Comparison of ENCODE assay signal across 25 cellular contexts in the genomic region with DNA sequence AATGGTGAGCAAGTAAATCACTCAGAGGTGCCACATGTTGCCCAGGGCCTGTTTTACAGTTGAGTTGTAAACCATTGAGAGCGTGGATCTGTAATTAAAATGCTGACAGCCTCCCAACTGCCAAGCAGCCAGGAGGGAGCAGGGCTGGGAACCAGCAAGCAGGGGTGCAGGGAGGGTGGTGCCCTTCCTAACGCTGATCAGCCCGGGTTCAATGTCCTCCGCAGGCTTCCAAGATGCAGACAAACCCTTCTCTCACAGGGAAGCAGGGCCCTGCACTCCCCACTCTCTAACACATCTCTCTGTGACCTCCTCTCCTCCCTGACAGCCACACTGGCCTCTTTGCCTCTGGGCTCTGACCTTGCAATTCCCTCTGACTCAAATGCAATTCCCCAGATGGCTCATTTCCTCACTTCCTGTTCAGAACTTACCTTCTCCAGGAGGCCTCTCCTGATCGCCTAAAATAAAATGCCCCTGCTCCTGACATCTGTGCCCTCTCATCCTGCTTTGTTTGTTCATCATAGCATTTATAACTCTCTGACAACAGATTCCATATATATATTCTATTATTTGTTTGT. TPM values are rescaled to one million over a fixed set of nuclear protein-coding genes. Genes with fewer than 3 reads are reported as not detected.
DNase-seq lines count a peak whose midpoint lies in the region; ATAC-seq, FAIRE-seq and TF ChIP-seq lines count a peak whose summit lies in the region.
"Had no signal": no experiment of that assay in that cellular context is flagged by ENCODE, and none has a peak within 500 bp of the region (broad histone marks: within the 10 kb centered on the region; RNA-seq: fewer than 3 reads in every experiment).

No MANE protein-coding gene starts in this region.

- no peak overlapping the region for H3K4me3 Mint-ChIP-seq in WTC11
- H3K4me3 Mint-ChIP-seq: CD4-positive, CD25-positive, alpha-beta regulatory T cell had no signal

- no peak overlapping the region for H2AFZ ChIP-seq in osteoblast (ENCODE audit: low read length)
- H2AFZ ChIP-seq: GM23248 had no signal

- H3K9me3 Mint-ChIP-seq in WTC11, result no peaks in the 10 kb centered on the region
- H3K9me3 Mint-ChIP-seq: CD4-positive, CD25-positive, alpha-beta regulatory T cell had no signal

- no peak overlapping the region for H3K27ac ChIP-seq in osteoblast (ENCODE audit: low read depth, low read length)
- H3K27ac ChIP-seq: GM23248 had no signal

- H3K27me3 Mint-ChIP-seq in WTC11 (ENCODE audit: low read depth), result no peaks in the 10 kb centered on the region

- TF ChIP-seq CTCF in bronchial epithelial cell (IDR thresholded peaks at IDR 0.05; ENCODE audit: insufficient read depth, low read length, severe bottlenecking) (no peak), osteoblast (IDR thresholded peaks at IDR 0.05; ENCODE audit: extremely low read depth, low read depth, low read length) (no peak), WTC11 (IDR thresholded peaks at IDR 0.05) (no peak)

- DNase-seq in Ammon's horn (ENCODE audit: low spot score) (peak; percentile 22), NCI-H1694 (lab: John Stamatoyannopoulos, UW) (peak; percentile 43), bronchial epithelial cell (ENCODE audit: low read depth) (peak; percentile 60), osteoblast (ENCODE audit: insufficient read length, low spot score, missing footprints) (peak; percentile 8), NOMO-1 (lab: John Stamatoyannopoulos, UW; ENCODE audit: unreplicated experiment in 2 of 2) (no peak), WTC11 (ENCODE audit: low spot score) (no peak), sciatic nerve (ENCODE audit: low spot score) (no peak)
- DNase-seq: BE2C; CD4-positive, CD25-positive, alpha-beta regulatory T cell; COR-L47; DMS53; EL; GM23248; HCEC 1CT; NCI-H1105 treated with DMSO at 0.1 percent for 48 hours; NCI-H187 treated with DMSO at 0.1 percent for 48 hours; NCI-H2227 treated with DMSO at 0.1 percent for 48 hours; NCI-H510A treated with DMSO at 0.1 percent for 48 hours; NCI-H774; Right ventricle myocardium superior had no signal

- H3K4me1 Mint-ChIP-seq in WTC11, result peaks cover 2% of the 10 kb centered on the region

- CTCF ChIA-PET in WTC11 (lab: Charles Lee), result interaction anchor here (1.0 kb wide), 1 partner anchor 56 kb away, joined by 3 read pairs; no protein-coding TSS in a partner anchor

- no peak for ATAC-seq in WTC11
- ATAC-seq in sciatic nerve, result no peak
- ATAC-seq: K562, Panc1 had no signal

- H3K9me3 ChIP-seq in osteoblast (ENCODE audit: low read depth, low read length), result no peaks in the 10 kb centered on the region
- H3K9me3 ChIP-seq: BE2C had no signal

- H3K4me1 ChIP-seq in osteoblast (ENCODE audit: insufficient read depth, low read length), result no peaks in the 10 kb centered on the region
- H3K4me1 ChIP-seq: BE2C had no signal

- no peaks in the 10 kb centered on the region for H4K20me1 ChIP-seq in osteoblast (ENCODE audit: insufficient read depth, low read length)

- H3K36me3 ChIP-seq in bronchial epithelial cell (ENCODE audit: control insufficient read depth, insufficient read depth, low read length) (peaks cover 3% of the 10 kb centered on the region), osteoblast (ENCODE audit: insufficient read depth, low read length) (no peaks in the 10 kb centered on the region)
- H3K36me3 ChIP-seq: BE2C had no signal

- no peak overlapping the region for H3K4me2 ChIP-seq in osteoblast (ENCODE audit: insufficient read depth, low read length)

- H3K27ac Mint-ChIP-seq in WTC11, result no peak overlapping the region
- H3K27ac Mint-ChIP-seq: CD4-positive, CD25-positive, alpha-beta regulatory T cell had no signal

- H3K4me3 ChIP-seq in bronchial epithelial cell (ENCODE audit: low read depth, low read length) (no peak overlapping the region), osteoblast (ENCODE audit: insufficient read depth, low read length) (no peak overlapping the region)
- H3K4me3 ChIP-seq: GM23248, K562 had no signal

- no peak for FAIRE-seq in bronchial epithelial cell (lab: Jason Lieb, UNC)
- FAIRE-seq: GM12892, GM18507, K562 had no signal

- POLR2A ChIA-PET in WTC11 (lab: Charles Lee), result no interaction called here

- no peaks in the 10 kb centered on the region for H3K27me3 ChIP-seq in bronchial epithelial cell (ENCODE audit: control insufficient read depth, insufficient read depth, low read length)
- H3K27me3 ChIP-seq in osteoblast (ENCODE audit: insufficient read depth, low read length), result no peaks in the 10 kb centered on the region
- H3K27me3 ChIP-seq: BE2C had no signal

- no peaks in the 10 kb centered on the region for H3K79me2 ChIP-seq in osteoblast (ENCODE audit: insufficient read depth, low read length)

- intact Hi-C loops in sciatic nerve (cut with DNase I), result no loop called here

- H3K36me3 Mint-ChIP-seq in WTC11, result no peaks in the 10 kb centered on the region
- H3K36me3 Mint-ChIP-seq: CD4-positive, CD25-positive, alpha-beta regulatory T cell had no signal

TF ChIP-seq in WTC11, 78 proteins besides CTCF, POLR2A, EP300 and RAD21:
- TF ChIP-seq ZNF121 (CRISPR knock-in tag; IDR thresholded peaks at IDR 0.05), result no peak
- TF ChIP-seq PRRX2 (CRISPR knock-in tag; IDR thresholded peaks at IDR 0.05), result no peak
- no peak for TF ChIP-seq MLX (CRISPR knock-in tag; IDR thresholded peaks at IDR 0.05)
- no peak for TF ChIP-seq HMGA2 (CRISPR knock-in tag; IDR thresholded peaks at IDR 0.05)

RNA-seq across cellular contexts. Expression of gene WNT7A, which starts 40.0 kb away (rescaled TPM):
- total RNA-seq in bronchial epithelial cell, result 7.9 and 13.4 TPM in 2 replicates
- total RNA-seq in osteoblast, result not detected in 2 replicates
- 0.04 to 0.07 TPM in 2 of 3 replicates, not detected in the other for total RNA-seq in WTC11 (2021)
- total RNA-seq in sciatic nerve, result not detected
- total RNA-seq: A172, GM23248, K562, Right ventricle myocardium superior had no signal

Comparison
In these comparisons a context has a peak if more than half of its experiments do, and no peak if none do; other contexts are left out.
1. DNase-seq: peak in Ammon's horn (single experiment), NCI-H1694 (single experiment), bronchial epithelial cell (single experiment) and osteoblast (single experiment); none in NOMO-1 (0 of 2), WTC11 (single experiment) and sciatic nerve (single experiment).